ENCODE assay signal across 1 cellular context in genomic region chr2:54634564-54635511, GRCh38.
TF ChIP-seq lines count a peak whose summit lies in the region.

No MANE protein-coding gene starts in this region.

TF ChIP-seq in GM23338, 12 proteins besides CTCF, POLR2A, EP300 and RAD21 (continued from another document):
- TF ChIP-seq ZNF331 (CRISPR knock-in tag; IDR thresholded peaks at IDR 0.05; ENCODE audit: low read depth) (no peak), NANOG (IDR thresholded peaks at IDR 0.05; ENCODE audit: borderline replicate concordance) (no peak), EZH2 (IDR thresholded peaks at IDR 0.05; ENCODE audit: low read depth, unreplicated experiment) (no peak)
